ENCODE assay signal across 9 cellular contexts in genomic region chr12:120689397-120690082, GRCh38. TPM values are rescaled to one million over a fixed set of nuclear protein-coding genes. Genes with fewer than 3 reads are reported as not detected.
DNase-seq lines count a peak whose midpoint lies in the region; ATAC-seq and TF ChIP-seq lines count a peak whose summit lies in the region.
"Had no signal": no experiment of that assay in that cellular context is flagged by ENCODE, and none has a peak within 500 bp of the region (broad histone marks: within the 10 kb centered on the region; RNA-seq: fewer than 3 reads in every experiment).

No MANE protein-coding gene starts in this region.

- intact Hi-C loops in Right ventricle myocardium superior (cut with DNase I) (no loop called here), adrenal gland (cut with DNase I) (no loop called here), vagina (cut with DNase I) (no loop called here)

- peak overlapping the region; percentile 90 to 99 for H3K4me3 ChIP-seq in right atrium auricular region
- peak overlapping the region in 2 of 4 donors; percentile 64 to 92 for H3K4me3 ChIP-seq in adrenal gland
- H3K4me3 ChIP-seq in kidney epithelial cell (ENCODE audit: low read depth, low read length), result peak overlapping the region; percentile 85
- H3K4me3 ChIP-seq in vagina, result peak overlapping the region; percentile 72 to 77

- WGBS in adrenal gland, 4 donors, result 51 to 59% (median 55%) methylated on average over 6 of the region's 6 CpGs

- ATAC-seq in Right ventricle myocardium superior (ENCODE audit: poor library complexity) (no peak), GM19452 (IDR thresholded peaks at IDR 0.05; ENCODE audit: unreplicated experiment) (no peak), GM18519 (IDR thresholded peaks at IDR 0.05; ENCODE audit: low FRiP score, unreplicated experiment) (no peak)

- H3K27me3 ChIP-seq in right atrium auricular region (no peaks in the 10 kb centered on the region), adrenal gland (no peaks in the 10 kb centered on the region), kidney epithelial cell (ENCODE audit: control insufficient read depth, insufficient read depth, low read length) (no peaks in the 10 kb centered on the region), vagina (no peaks in the 10 kb centered on the region)

- peak overlapping the region; percentile 89 to 90 for H3K27ac ChIP-seq in right atrium auricular region
- peak overlapping the region in 3 of 5 donors; percentile 82 to 94 (median 93) for H3K27ac ChIP-seq in adrenal gland
- peak overlapping the region; percentile 15 for H3K27ac ChIP-seq in vagina

- peaks cover 0 to 64% of the 10 kb centered on the region in 2 donors for H3K4me1 ChIP-seq in right atrium auricular region
- peaks cover 50 to 66% of the 10 kb centered on the region in 2 donors for H3K4me1 ChIP-seq in adrenal gland (replicated peaks in 1 of 2)
- H3K4me1 ChIP-seq in vagina, result peaks cover 64% of the 10 kb centered on the region

- no peak for TF ChIP-seq POLR2A in adrenal gland (IDR thresholded peaks at IDR 0.05)
- no peak for TF ChIP-seq POLR2A in vagina (IDR thresholded peaks at IDR 0.05)

- H3K36me3 ChIP-seq in right atrium auricular region (peaks cover 7% of the 10 kb centered on the region), adrenal gland (replicated peaks in 1 of 2) (peaks cover 0 to 11% of the 10 kb centered on the region in 2 donors), kidney epithelial cell (ENCODE audit: control insufficient read depth, insufficient read depth, low read length) (peaks cover 1% of the 10 kb centered on the region), vagina (peaks cover 0 to 12% of the 10 kb centered on the region in 2 donors)

- DNase-seq in right atrium auricular region (ENCODE audit: low spot score) (no peak), Right ventricle myocardium superior (no peak), adrenal gland (no peak), kidney epithelial cell (ENCODE audit: low read depth) (no peak), vagina (ENCODE audit: extremely low spot score in 2 of 2) (no peak), cerebellar cortex (ENCODE audit: low spot score) (no peak)
- DNase-seq: NCI-H2227 treated with DMSO at 0.1 percent for 48 hours had no signal

- TF ChIP-seq CTCF in right atrium auricular region (IDR thresholded peaks at IDR 0.05), result no peak
- no peak for TF ChIP-seq CTCF in adrenal gland (IDR thresholded peaks at IDR 0.05)
- no peak for TF ChIP-seq CTCF in kidney epithelial cell (IDR thresholded peaks at IDR 0.05; ENCODE audit: insufficient read depth, low read length, poor library complexity, severe bottlenecking)
- no peak for TF ChIP-seq CTCF in vagina (IDR thresholded peaks at IDR 0.05)

- no peaks in the 10 kb centered on the region for H3K9me3 ChIP-seq in right atrium auricular region
- H3K9me3 ChIP-seq in adrenal gland (replicated peaks in 1 of 3), result no peaks in the 10 kb centered on the region
- H3K9me3 ChIP-seq in vagina, result no peaks in the 10 kb centered on the region

RNA-seq across cellular contexts. Expression of gene MLEC, which starts 2.6 kb away (rescaled TPM):
- total RNA-seq in right atrium auricular region, result 100 to 1,000 TPM in 1 of 2 donors, 10 to 100 TPM in 1; 89.7 to 179 TPM
- total RNA-seq in Right ventricle myocardium superior, result 125 TPM
- 100 to 1,000 TPM; 210 to 555 (median 303) TPM for total RNA-seq in adrenal gland
- polyA plus RNA-seq in adrenal gland, result 100 to 1,000 TPM in 1 of 3 donors, 10 to 100 TPM in 2; 68.3 to 286 (median 90.0) TPM
- 78.0 and 82.3 TPM in 2 replicates for total RNA-seq in kidney epithelial cell
- total RNA-seq in vagina, result 33.1 TPM

RNA-seq across cellular contexts. Expression of gene UNC119B, which starts 20.7 kb away (rescaled TPM):
- total RNA-seq in right atrium auricular region, result 10 to 100 TPM in 1 of 2 donors, 1 to 10 TPM in 1; 8.9 to 13.1 TPM
- total RNA-seq in Right ventricle myocardium superior, result 13.4 TPM
- 10 to 100 TPM; 44.4 to 97.5 (median 70.0) TPM for total RNA-seq in adrenal gland
- 10 to 100 TPM; 14.0 to 43.9 (median 17.9) TPM for polyA plus RNA-seq in adrenal gland
- 22.8 and 29.4 TPM in 2 replicates for total RNA-seq in kidney epithelial cell
- total RNA-seq in vagina, result 16.0 TPM

RNA-seq across cellular contexts. Expression of gene ACADS, which starts 36.1 kb away (rescaled TPM):
- total RNA-seq in right atrium auricular region (10 to 100 TPM; 58.6 to 92.6 TPM), Right ventricle myocardium superior (113 TPM), adrenal gland (100 to 1,000 TPM in 4 of 8 donors, 10 to 100 TPM in 4; 54.9 to 179 (median 97.4) TPM), kidney epithelial cell (15.9 and 20.0 TPM in 2 replicates), vagina (21.4 TPM)
- 10 to 100 TPM in 2 of 3 donors, 1 to 10 TPM in 1; 6.2 to 68.4 (median 53.9) TPM for polyA plus RNA-seq in adrenal gland

RNA-seq across cellular contexts. Expression of gene CABP1, which starts 49.1 kb away (rescaled TPM):
- total RNA-seq in right atrium auricular region (1 to 10 TPM in 1 of 2 donors, under 1 TPM in 1; 0.71 to 2.0 TPM), Right ventricle myocardium superior (6.5 TPM), adrenal gland (1 to 10 TPM in 6 of 8 donors, under 1 TPM in 1, not detected in 1; 0.42 to 3.9 (median 2.1) TPM), kidney epithelial cell (not detected in 2 replicates), vagina (0.49 TPM)
- 1 to 10 TPM; 2.3 to 5.1 (median 2.9) TPM for polyA plus RNA-seq in adrenal gland

Comparison
In these comparisons a context has a peak if more than half of its experiments do, and no peak if none do; other contexts are left out.
1. H3K27ac ChIP-seq: peak in every context shown above with its lines; median percentile 93 in adrenal gland; 90 in right atrium auricular region; 15 in vagina.